In genomic region chr11:67392182-67392715, GRCh38 we compare ENCODE assay signal across 6 cellular contexts. TPM values are rescaled to one million over a fixed set of nuclear protein-coding genes. Genes with fewer than 3 reads are reported as not detected.
DNase-seq lines count a peak whose midpoint lies in the region; ATAC-seq, FAIRE-seq and TF ChIP-seq lines count a peak whose summit lies in the region.

No MANE protein-coding gene starts in this region.

- ATAC-seq in A549 = peak; percentile 2 to 12; a peak in 4 of 6 replicates
- peak; percentile 2 for ATAC-seq in HG03432 (IDR thresholded peaks at IDR 0.05; ENCODE audit: unreplicated experiment)

- WGBS in A549 (ENCODE audit: missing lambda C conversion rate) = 29% methylated on average over 24 of the region's 31 CpGs
- WGBS in esophagus, 2 donors = 7% methylated on average over 31 of the region's 31 CpGs
- 6 to 11% (median 9%) methylated on average over 23 to 31 of the region's 31 CpGs for WGBS in stomach, 5 donors

- intact Hi-C loops in stomach (cut with DNase I; ENCODE audit: low total_unique reads) = loop anchor here (10.0 kb wide), 1 partner anchor 103 kb away; no protein-coding TSS in a partner anchor

- H3K36me3 ChIP-seq in esophagus (ENCODE audit: control insufficient read depth in 2 of 2, insufficient read depth in 2 of 2, low read length in 1 of 2) (peaks cover 2 to 18% of the 10 kb centered on the region in 2 donors), stomach (peaks cover 4 to 40% (median 35%) of the 10 kb centered on the region in 4 donors)

- POLR2A ChIA-PET in A549 (lab: Yijun Ruan, JAX) = interaction anchor here (0.8 to 2.5 kb wide), 12 partner anchors 9 to 75 kb away, joined by 3 to 21 read pairs (median 3); partner anchors contain the start of genes POLD4 and PPP1CA

- no peaks in the 10 kb centered on the region for H3K9me3 ChIP-seq in A549
- no peaks in the 10 kb centered on the region for H3K9me3 ChIP-seq in esophagus (ENCODE audit: control insufficient read depth in 2 of 2, insufficient read depth in 1 of 2, low read depth in 1 of 2, low read length in 1 of 2)
- no peaks in the 10 kb centered on the region for H3K9me3 ChIP-seq in stomach

- H3K27me3 ChIP-seq in esophagus (ENCODE audit: control insufficient read depth in 1 of 2, insufficient read depth in 2 of 2, low read length in 2 of 2) = no peaks in the 10 kb centered on the region
- no peaks in the 10 kb centered on the region for H3K27me3 ChIP-seq in stomach

- no peak for TF ChIP-seq CTCF in A549 (IDR thresholded peaks at IDR 0.05)
- TF ChIP-seq CTCF in stomach (IDR thresholded peaks at IDR 0.05) = no peak
- no peak for TF ChIP-seq CTCF in GM13977 (IDR thresholded peaks at IDR 0.05; ENCODE audit: extremely low read depth, insufficient read depth, missing control alignments)

- CTCF ChIA-PET in A549 (lab: Yijun Ruan, JAX) = interaction anchor here (0.6 to 46.2 kb wide), 8 partner anchors 0 to 129 kb away, joined by 3 to 1913 read pairs (median 11); partner anchors contain the start of genes CLCF1, PITPNM1, POLD4 and PPP1CA

- TF ChIP-seq RAD21 in A549 (conservative IDR thresholded peaks at IDR 0.05 in 1 of 2, IDR thresholded peaks at IDR 0.05 in 1 of 2) = no peak

- H3K4me2 ChIP-seq in A549 = peak overlapping the region; percentile 92

- peak overlapping the region; percentile 77 for H3K4me3 ChIP-seq in A549
- H3K4me3 ChIP-seq in esophagus (ENCODE audit: low read depth in 1 of 2, low read length in 2 of 2) = peak overlapping the region; percentile 66 to 78
- H3K4me3 ChIP-seq in stomach = peak overlapping the region; percentile 67 to 96 (median 92)

- no peak for TF ChIP-seq POLR2A in A549 (IDR thresholded peaks at IDR 0.05; ENCODE audit: low read length)
- TF ChIP-seq POLR2A in stomach (IDR thresholded peaks at IDR 0.05) = no peak

- H3K4me1 ChIP-seq in A549 = peaks cover 13% of the 10 kb centered on the region; the same call in 2 of the 3 replicates
- peaks cover 0 to 12% of the 10 kb centered on the region in 2 donors for H3K4me1 ChIP-seq in esophagus (ENCODE audit: control insufficient read depth in 2 of 2, insufficient read depth in 2 of 2, low read length in 1 of 2)
- H3K4me1 ChIP-seq in stomach = peaks cover 14 to 54% (median 42%) of the 10 kb centered on the region in 4 donors

- TF ChIP-seq EP300 in A549 (IDR thresholded peaks at IDR 0.05) = no peak
- no peak for TF ChIP-seq EP300 in stomach (IDR thresholded peaks at IDR 0.05)

- in situ Hi-C loops in GM13977 (cut with MboI; ENCODE audit: low pct_unique_long_range_greater_than_20kb, low sequenced_read_pairs, unreplicated experiment) = no loop called here

- DNase-seq in A549 (ENCODE audit: low read depth in 1 of 2, low spot score in 1 of 2) (no peak), stomach (no peak), GM13977 (ENCODE audit: low spot score) (no peak), SHP77 (lab: John Stamatoyannopoulos, UW) (no peak)

- H3K27ac ChIP-seq in A549 = peak overlapping the region; percentile 85 to 90
- peak overlapping the region; percentile 62 to 81 for H3K27ac ChIP-seq in esophagus (ENCODE audit: low read depth in 2 of 2, low read length in 1 of 2)
- peak overlapping the region; percentile 83 to 90 (median 84) for H3K27ac ChIP-seq in stomach

- FAIRE-seq in A549 (lab: Jason Lieb, UNC) = no peak

TF ChIP-seq in A549, 52 proteins besides CTCF, POLR2A, EP300 and RAD21:
- TF ChIP-seq E2F6 (IDR thresholded peaks at IDR 0.05; ENCODE audit: borderline replicate concordance, low read depth) (no peak), EHF (CRISPR knock-in tag; IDR thresholded peaks at IDR 0.05) (no peak), CHD4 (IDR thresholded peaks at IDR 0.05; ENCODE audit: borderline replicate concordance) (no peak), TP53 (CRISPR knock-in tag; IDR thresholded peaks at IDR 0.05) (no peak), POLR2AphosphoS2 (conservative IDR thresholded peaks at IDR 0.05; ENCODE audit: low read length) (no peak), CEBPB (IDR thresholded peaks at IDR 0.05) (no peak), HOXA7 (CRISPR knock-in tag; IDR thresholded peaks at IDR 0.05) (no peak), CBX8 (IDR thresholded peaks at IDR 0.05) (no peak)
- TF ChIP-seq, protein P1, sequence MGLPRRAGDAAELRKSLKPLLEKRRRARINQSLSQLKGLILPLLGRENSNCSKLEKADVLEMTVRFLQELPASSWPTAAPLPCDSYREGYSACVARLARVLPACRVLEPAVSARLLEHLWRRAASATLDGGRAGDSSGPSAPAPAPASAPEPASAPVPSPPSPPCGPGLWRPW (IDR thresholded peaks at IDR 0.05) = no peak

RNA-seq across cellular contexts. Expression of gene RAD9A, which starts 0.5 kb away (rescaled TPM):
- polyA plus RNA-seq in A549 (2011; rRNA removed) (19.0 and 19.6 TPM in 2 replicates), A549 (2017; fragmentation: RNase III; extraction: RNeasy Plus Mini Kit Qiagen cat#74134 plus additional on column Dnase treatment) (41.6 to 43.7 TPM (median 43.0 TPM) in 3 replicates), esophagus (10 to 100 TPM; 17.5 to 26.2 TPM), stomach (10 to 100 TPM; 11.8 to 30.3 (median 17.0) TPM)
- polyA plus RNA-seq in A549 (2012; cell fraction: cytosol; rRNA removed) = 56.6 and 74.8 TPM in 2 replicates
- polyA plus RNA-seq in A549 (2012; cell fraction: nucleus; rRNA removed) = 286 and 297 TPM in 2 replicates
- 12.8 and 14.6 TPM in 2 replicates for polyA minus RNA-seq in A549 (2011; rRNA and poly(A)+ RNA removed)
- 10 to 100 TPM in 4 of 5 donors, 1 to 10 TPM in 1; 7.0 to 88.9 (median 29.5) TPM for total RNA-seq in stomach

RNA-seq across cellular contexts. Expression of gene PPP1CA, which starts 9.4 kb away (rescaled TPM):
- polyA plus RNA-seq in A549 (2011; rRNA removed) (174 and 178 TPM in 2 replicates), A549 (2017; fragmentation: RNase III; extraction: RNeasy Plus Mini Kit Qiagen cat#74134 plus additional on column Dnase treatment) (200 to 208 TPM (median 205 TPM) in 3 replicates), esophagus (100 to 1,000 TPM; 105 to 149 TPM), stomach (100 to 1,000 TPM; 109 to 203 (median 153) TPM)
- polyA plus RNA-seq in A549 (2012; cell fraction: cytosol; rRNA removed) = 405 and 423 TPM in 2 replicates
- 324 and 334 TPM in 2 replicates for polyA plus RNA-seq in A549 (2012; cell fraction: nucleus; rRNA removed)
- polyA minus RNA-seq in A549 (2011; rRNA and poly(A)+ RNA removed) = 239 and 243 TPM in 2 replicates
- 100 to 1,000 TPM in 2 of 5 donors, 10 to 100 TPM in 3; 28.6 to 229 (median 97.9) TPM for total RNA-seq in stomach

RNA-seq across cellular contexts. Expression of gene TBC1D10C, which starts 11.6 kb away (rescaled TPM):
- polyA plus RNA-seq in A549 (2011; rRNA removed) (not detected in 2 replicates), A549 (2017; fragmentation: RNase III; extraction: RNeasy Plus Mini Kit Qiagen cat#74134 plus additional on column Dnase treatment) (0.08 TPM in 1 of 3 replicates, not detected in the others), esophagus (1 to 10 TPM; 3.9 to 6.2 TPM), stomach (1 to 10 TPM; 2.8 to 6.1 (median 5.5) TPM)
- polyA plus RNA-seq in A549 (2012; cell fraction: cytosol; rRNA removed) = 0.06 TPM in 1 of 2 replicates, not detected in the other
- 0.28 TPM in 1 of 2 replicates, not detected in the other for polyA plus RNA-seq in A549 (2012; cell fraction: nucleus; rRNA removed)
- not detected in 2 replicates for polyA minus RNA-seq in A549 (2011; rRNA and poly(A)+ RNA removed)
- total RNA-seq in stomach = 10 to 100 TPM in 1 of 5 donors, 1 to 10 TPM in 3, under 1 TPM in 1; 0.29 to 12.0 (median 3.5) TPM

RNA-seq across cellular contexts. Expression of gene CLCF1, which starts 18.9 kb away (rescaled TPM):
- polyA plus RNA-seq in A549 (2011; rRNA removed) (23.9 and 25.8 TPM in 2 replicates), A549 (2017; fragmentation: RNase III; extraction: RNeasy Plus Mini Kit Qiagen cat#74134 plus additional on column Dnase treatment) (31.0 to 37.1 TPM (median 36.0 TPM) in 3 replicates), esophagus (1 to 10 TPM; 1.4 to 2.2 TPM), stomach (1 to 10 TPM; 2.7 to 5.4 (median 3.2) TPM)
- 75.7 and 103 TPM in 2 replicates for polyA plus RNA-seq in A549 (2012; cell fraction: cytosol; rRNA removed)
- 204 and 212 TPM in 2 replicates for polyA plus RNA-seq in A549 (2012; cell fraction: nucleus; rRNA removed)
- polyA minus RNA-seq in A549 (2011; rRNA and poly(A)+ RNA removed) = 14.6 and 17.5 TPM in 2 replicates
- 10 to 100 TPM in 3 of 5 donors, 1 to 10 TPM in 1, not detected in 1; 2.6 to 69.2 (median 17.8) TPM for total RNA-seq in stomach

RNA-seq across cellular contexts. Expression of gene CARNS1, which starts 23.2 kb away (rescaled TPM):
- 0.08 and 0.15 TPM in 2 replicates for polyA plus RNA-seq in A549 (2011; rRNA removed)
- 0.08 and 0.12 TPM in 2 replicates for polyA plus RNA-seq in A549 (2012; cell fraction: cytosol; rRNA removed)
- polyA plus RNA-seq in A549 (2012; cell fraction: nucleus; rRNA removed) = 0.55 and 0.59 TPM in 2 replicates
- 0.09 to 0.12 TPM (median 0.10 TPM) in 3 replicates for polyA plus RNA-seq in A549 (2017; fragmentation: RNase III; extraction: RNeasy Plus Mini Kit Qiagen cat#74134 plus additional on column Dnase treatment)
- polyA minus RNA-seq in A549 (2011; rRNA and poly(A)+ RNA removed) = 0.21 TPM in 1 of 2 replicates, not detected in the other
- under 1 TPM; 0.21 to 0.29 TPM for polyA plus RNA-seq in esophagus
- 10 to 100 TPM in 3 of 5 donors, 1 to 10 TPM in 1, under 1 TPM in 1; 0.29 to 33.3 (median 15.4) TPM for total RNA-seq in stomach
- polyA plus RNA-seq in stomach = 1 to 10 TPM in 2 of 3 donors, under 1 TPM in 1; 0.88 to 3.4 (median 2.4) TPM
